Comparison of ENCODE assay signal across 14 cellular contexts in genomic region chr10:15099886-15100285, GRCh38. TPM values are rescaled to one million over a fixed set of nuclear protein-coding genes. Genes with fewer than 3 reads are reported as not detected.
DNase-seq lines count a peak whose midpoint lies in the region; ATAC-seq and TF ChIP-seq lines count a peak whose summit lies in the region.
"Had no signal": no experiment of that assay in that cellular context is flagged by ENCODE, and none has a peak within 500 bp of the region (broad histone marks: within the 10 kb centered on the region; RNA-seq: fewer than 3 reads in every experiment).

No MANE protein-coding gene starts in this region.

- TF ChIP-seq CTCF in SK-N-SH (IDR thresholded peaks at IDR 0.05) (no peak), Caco-2 (IDR thresholded peaks at IDR 0.05; ENCODE audit: insufficient read depth in 1 of 2, low read depth in 1 of 2, low read length in 1 of 2, severe bottlenecking in 1 of 2, unreplicated experiment in 1 of 2) (no peak), nephron progenitor cell (IDR thresholded peaks at IDR 0.05) (no peak)

- intact Hi-C loops in Caco-2 (cut with micrococcal nuclease; ENCODE audit: unreplicated experiment): no loop called here

- ATAC-seq in SK-N-SH treated with all-trans-retinoic acid at 6 μM for 48 hours: no peak
- no peak for ATAC-seq in activated naive CD8-positive, alpha-beta T cell treated with anti-CD3 and anti-CD28 coated beads, Interleukin-2, amount 10 ng/mL, durations not matched to agents 7 days and 5 days (ENCODE audit: low read depth)

- POLR2A ChIA-PET in SK-N-SH (lab: Yijun Ruan, JAX) (interaction anchor here (0.5 kb wide), 2 partner anchors 24 to 138 kb away, joined by 3 to 5 read pairs; no protein-coding TSS in a partner anchor), Caco-2 (lab: Charles Lee) (interaction anchor here (1.3 kb wide), 1 partner anchor 141 kb away, joined by 10 read pairs; the partner anchor contains the start of gene MEIG1)
- POLR2A ChIA-PET in activated naive CD8-positive, alpha-beta T cell treated with anti-CD3 and anti-CD28 coated beads, Interleukin-2, amount 10 ng/mL, durations not matched to agents 7 days and 5 days (lab: Charles Lee): interaction anchor here (1.1 kb wide), 1 partner anchor 147 kb away, joined by 3 read pairs; the partner anchor contains the start of gene DCLRE1C

- no peaks in the 10 kb centered on the region for H4K20me1 ChIP-seq in SK-N-SH (ENCODE audit: insufficient read depth)

- no peak overlapping the region for H2AFZ ChIP-seq in SK-N-SH (ENCODE audit: low read depth)

- TF ChIP-seq EP300 in SK-N-SH (IDR thresholded peaks at IDR 0.05; ENCODE audit: borderline replicate concordance in 1 of 2, low read depth in 1 of 2, low read length in 1 of 2): no peak

- 0 out of 2 replicates have a peak overlapping the region, but pooled peaks have one; percentile 93 for H3K4me2 ChIP-seq in SK-N-SH

- peaks cover 12% of the 10 kb centered on the region for H3F3A ChIP-seq in SK-N-SH (replicated peaks; ENCODE audit: insufficient read depth)

- H3K4me1 ChIP-seq in SK-N-SH (ENCODE audit: control insufficient read depth in 1 of 2, insufficient read depth in 2 of 2, low read depth in 1 of 2, low read length in 1 of 2) (peaks cover 4 to 8% of the 10 kb centered on the region in 2 experiments; a peak in 2 of 4 replicates), Caco-2 (peaks cover 9% of the 10 kb centered on the region; the same call in 1 of the 2 replicates)

- CTCF ChIA-PET in SK-N-SH (lab: Yijun Ruan, JAX) (interaction anchor here (0.8 kb wide), 2 partner anchors 14 to 271 kb away, joined by 3 read pairs; partner anchors contain the start of gene FAM171A1), Caco-2 (lab: Charles Lee) (no interaction called here)

- H3K27me3 ChIP-seq in SK-N-SH (ENCODE audit: insufficient read depth) (no peaks in the 10 kb centered on the region), Caco-2 (replicated peaks; ENCODE audit: control insufficient read depth, insufficient read depth, low read length) (no peaks in the 10 kb centered on the region)

- H3K36me3 ChIP-seq in SK-N-SH (replicated peaks in 1 of 2; ENCODE audit: control insufficient read depth in 1 of 2, insufficient read depth in 2 of 2, low read length in 1 of 2) (peaks cover 23 to 26% of the 10 kb centered on the region in 2 experiments), Caco-2 (ENCODE audit: control insufficient read depth, insufficient read depth, low read length) (peaks cover 3% of the 10 kb centered on the region)

- no peaks in the 10 kb centered on the region for H3K9me3 Mint-ChIP-seq in Caco-2 (ENCODE audit: unreplicated experiment)
- H3K9me3 Mint-ChIP-seq in activated naive CD8-positive, alpha-beta T cell treated with anti-CD3 and anti-CD28 coated beads, Interleukin-2, amount 10 ng/mL, durations not matched to agents 7 days and 5 days: no peaks in the 10 kb centered on the region
- H3K9me3 Mint-ChIP-seq in nephron progenitor cell: no peaks in the 10 kb centered on the region
- H3K9me3 Mint-ChIP-seq: dendritic cell treated with granulocyte-macrophage colony-stimulating factor and Interleukin-4, amounts not matched to agents 40 ng/mL and 50 ng/mL, for 4 days had no signal

- no peaks in the 10 kb centered on the region for H3K27me3 Mint-ChIP-seq in Caco-2 (ENCODE audit: insufficient read depth, unreplicated experiment)
- no peaks in the 10 kb centered on the region for H3K27me3 Mint-ChIP-seq in activated naive CD8-positive, alpha-beta T cell treated with anti-CD3 and anti-CD28 coated beads, Interleukin-2, amount 10 ng/mL, durations not matched to agents 7 days and 5 days
- peaks cover 6% of the 10 kb centered on the region for H3K27me3 Mint-ChIP-seq in nephron progenitor cell (ENCODE audit: low read depth, poor library complexity)

- H3K4me3 ChIP-seq in SK-N-SH (ENCODE audit: low read depth in 2 of 2, low read length in 1 of 2) (no peak overlapping the region), Caco-2 (ENCODE audit: low read depth, low read length) (no peak overlapping the region)
- H3K4me3 ChIP-seq: lung had no signal

- TF ChIP-seq RAD21 in SK-N-SH (IDR thresholded peaks at IDR 0.05; ENCODE audit: low read length): no peak

- BruUV-seq in Caco-2 (replicated peaks; lab: Mats Ljungman, UMichigan): no TSS peak

- H3K4me3 Mint-ChIP-seq in Caco-2 (ENCODE audit: unreplicated experiment) (peak overlapping the region; percentile 20), nephron progenitor cell (peak overlapping the region; percentile 28)
- H3K4me3 Mint-ChIP-seq in activated naive CD8-positive, alpha-beta T cell treated with anti-CD3 and anti-CD28 coated beads, Interleukin-2, amount 10 ng/mL, durations not matched to agents 7 days and 5 days: peak overlapping the region; percentile 4
- H3K4me3 Mint-ChIP-seq: dendritic cell treated with granulocyte-macrophage colony-stimulating factor and Interleukin-4, amounts not matched to agents 40 ng/mL and 50 ng/mL, for 4 days had no signal

- H3K36me3 Mint-ChIP-seq in Caco-2 (ENCODE audit: insufficient read depth, unreplicated experiment): peaks cover 81% of the 10 kb centered on the region
- peaks cover 5% of the 10 kb centered on the region for H3K36me3 Mint-ChIP-seq in activated naive CD8-positive, alpha-beta T cell treated with anti-CD3 and anti-CD28 coated beads, Interleukin-2, amount 10 ng/mL, durations not matched to agents 7 days and 5 days
- peaks cover 36% of the 10 kb centered on the region for H3K36me3 Mint-ChIP-seq in nephron progenitor cell (ENCODE audit: low read depth)

- H3K79me2 ChIP-seq in SK-N-SH (ENCODE audit: insufficient read depth): peaks cover 56% of the 10 kb centered on the region

- H3K9ac ChIP-seq in SK-N-SH: no peak overlapping the region
- H3K9ac ChIP-seq: KMS-11 had no signal

- H3K9me3 ChIP-seq in SK-N-SH: no peaks in the 10 kb centered on the region
- H3K9me3 ChIP-seq in Caco-2: no peaks in the 10 kb centered on the region

- H3K27ac ChIP-seq in SK-N-SH (ENCODE audit: low read depth in 2 of 2, low read length in 1 of 2): no peak overlapping the region
- H3K27ac ChIP-seq: KMS-11 had no signal

- H3K27ac Mint-ChIP-seq in Caco-2 (ENCODE audit: unreplicated experiment): peak overlapping the region; percentile 38
- H3K27ac Mint-ChIP-seq in activated naive CD8-positive, alpha-beta T cell treated with anti-CD3 and anti-CD28 coated beads, Interleukin-2, amount 10 ng/mL, durations not matched to agents 7 days and 5 days: peak overlapping the region; percentile 26
- H3K27ac Mint-ChIP-seq in nephron progenitor cell: no peak overlapping the region

- H3K9me2 ChIP-seq in SK-N-SH: no peaks in the 10 kb centered on the region

- DNase-seq in SK-N-SH (no peak), Caco-2 (no peak), nephron progenitor cell (no peak), HT-29 (ENCODE audit: low spot score) (no peak), SKM-1 treated with dmso at 0.1 percent for 144 hours (lab: John Stamatoyannopoulos, UW; ENCODE audit: unreplicated experiment) (no peak)
- no peak for DNase-seq in activated naive CD8-positive, alpha-beta T cell treated with anti-CD3 and anti-CD28 coated beads, Interleukin-2, amount 10 ng/mL, durations not matched to agents 7 days and 5 days
- no peak for DNase-seq in NK-92 treated with Interleukin-12 subunit alpha and Interleukin-12 subunit beta, amount 100 ng/mL, for 24 hours (lab: John Stamatoyannopoulos, UW)
- DNase-seq: NCI-H1092 treated with DMSO at 0.1 percent for 48 hours had no signal

- peaks cover 20% of the 10 kb centered on the region for H3K4me1 Mint-ChIP-seq in Caco-2 (ENCODE audit: low read depth, unreplicated experiment)
- peaks cover 20% of the 10 kb centered on the region for H3K4me1 Mint-ChIP-seq in activated naive CD8-positive, alpha-beta T cell treated with anti-CD3 and anti-CD28 coated beads, Interleukin-2, amount 10 ng/mL, durations not matched to agents 7 days and 5 days
- peaks cover 52% of the 10 kb centered on the region for H3K4me1 Mint-ChIP-seq in nephron progenitor cell

- WGBS in SK-N-SH (ENCODE audit: low lambda C conversion rate): 100% methylated on average over 4 of the region's 4 CpGs

TF ChIP-seq in SK-N-SH, 30 proteins besides CTCF, POLR2A, EP300 and RAD21 (continues in another document):
- TF ChIP-seq TAF1 (IDR thresholded peaks at IDR 0.05; ENCODE audit: borderline replicate concordance, low read depth, low read length) (no peak), TEAD4 (IDR thresholded peaks at IDR 0.05; ENCODE audit: borderline replicate concordance, insufficient read depth) (no peak), GABPA (IDR thresholded peaks at IDR 0.05; ENCODE audit: low read depth) (no peak), FOXM1 (IDR thresholded peaks at IDR 0.05; ENCODE audit: low read depth) (no peak)

RNA-seq across cellular contexts. Expression of gene RPP38, which starts 2.7 kb away (rescaled TPM):
- polyA plus RNA-seq in SK-N-SH (2012; rRNA removed): 18.5 and 20.4 TPM in 2 replicates
- polyA plus RNA-seq in SK-N-SH (2012; cell fraction: cytosol; rRNA removed): 20.1 and 23.9 TPM in 2 replicates
- polyA plus RNA-seq in SK-N-SH (2012; cell fraction: nucleus; rRNA removed): 11.7 and 11.9 TPM in 2 replicates
- 40.1 and 40.7 TPM in 2 replicates for total RNA-seq in Caco-2 (2022)
- 10 to 100 TPM; 14.6 to 17.6 TPM for total RNA-seq in activated naive CD8-positive, alpha-beta T cell treated with anti-CD3 and anti-CD28 coated beads, Interleukin-2, amount 10 ng/mL, durations not matched to agents 7 days and 5 days
- 27.8 and 29.2 TPM in 2 replicates for total RNA-seq in HT-29 (2014; rRNA removed; shearing (Covaris generic))

RNA-seq across cellular contexts. Expression of gene ACBD7, which starts 11.3 kb away (rescaled TPM):
- 0.54 and 0.92 TPM in 2 replicates for polyA plus RNA-seq in SK-N-SH (2012; rRNA removed)
- 0.64 and 0.66 TPM in 2 replicates for polyA plus RNA-seq in SK-N-SH (2012; cell fraction: cytosol; rRNA removed)
- polyA plus RNA-seq in SK-N-SH (2012; cell fraction: nucleus; rRNA removed): 0.36 and 0.99 TPM in 2 replicates
- total RNA-seq in Caco-2 (2022): 9.7 and 13.9 TPM in 2 replicates
- total RNA-seq in activated naive CD8-positive, alpha-beta T cell treated with anti-CD3 and anti-CD28 coated beads, Interleukin-2, amount 10 ng/mL, durations not matched to agents 7 days and 5 days: 1 to 10 TPM; 1.5 to 1.8 TPM
- total RNA-seq in HT-29 (2014; rRNA removed; shearing (Covaris generic)): 5.9 and 7.4 TPM in 2 replicates

RNA-seq across cellular contexts. Expression of gene OLAH, which starts 56.1 kb away (rescaled TPM):
- polyA plus RNA-seq in SK-N-SH (2012; rRNA removed): not detected in 2 replicates
- polyA plus RNA-seq in SK-N-SH (2012; cell fraction: cytosol; rRNA removed): not detected in 2 replicates
- 0.05 TPM in 1 of 2 replicates, not detected in the other for polyA plus RNA-seq in SK-N-SH (2012; cell fraction: nucleus; rRNA removed)
- not detected in 2 replicates for total RNA-seq in Caco-2 (2022)
- under 1 TPM; 0.45 to 0.61 TPM for total RNA-seq in activated naive CD8-positive, alpha-beta T cell treated with anti-CD3 and anti-CD28 coated beads, Interleukin-2, amount 10 ng/mL, durations not matched to agents 7 days and 5 days
- not detected in 2 replicates for total RNA-seq in HT-29 (2014; rRNA removed; shearing (Covaris generic))
- total RNA-seq: A172, RPMI7951 had no signal
